ENCODE assay signal across 21 cellular contexts in genomic region chr1:69766431-69766830, GRCh38.
"Had no signal": no experiment of that assay in that cellular context is flagged by ENCODE, and none has a peak within 500 bp of the region (broad histone marks: within the 10 kb centered on the region; RNA-seq: fewer than 3 reads in every experiment).

No MANE protein-coding gene starts in this region.

- H3K36me3 Mint-ChIP-seq: immature natural killer cell, naive B cell had no signal

- H3K4me2 ChIP-seq: smooth muscle cell had no signal

- H3K27me3 Mint-ChIP-seq: naive B cell; stimulated activated naive CD8-positive, alpha-beta T cell treated with anti-CD3 and anti-CD28 coated beads, Interleukin-15, amount 100 ng/mL, for 72 hours had no signal

- DNase-seq: dorsolateral prefrontal cortex; effector CD4-positive, alpha-beta T cell; hypothalamus; immature natural killer cell; left ventricle myocardium superior; lower lobe of right lung; naive B cell; nephron progenitor cell; nucleus accumbens; stimulated activated CD4-positive, alpha-beta T cell treated with anti-CD3 and anti-CD28 coated beads, Interleukin-12 subunit alpha, Interleukin-12 subunit beta, amount 100 ng/mL, for 4 hours; stimulated activated CD4-positive, alpha-beta T cell treated with anti-CD3 and anti-CD28 coated beads, Interleukin-1b, Interleukin-23, amount 100 ng/mL, for 48 hours; stimulated activated CD4-positive, alpha-beta T cell treated with anti-CD3 and anti-CD28 coated beads, Interleukin-4, amount 100 ng/mL, for 1 hour; stimulated activated CD8-positive, alpha-beta memory T cell treated with anti-CD3 and anti-CD28 coated beads, Interleukin-4, amount 100 ng/mL, for 48 hours; stimulated activated naive CD4-positive, alpha-beta T cell; stimulated activated naive CD8-positive, alpha-beta T cell treated with anti-CD3 and anti-CD28 coated beads, Interleukin-15, amount 100 ng/mL, for 72 hours; thyroid gland; trophoblast cell had no signal

- H3K27ac Mint-ChIP-seq: immature natural killer cell; naive B cell; nephron progenitor cell; stimulated activated naive CD8-positive, alpha-beta T cell treated with anti-CD3 and anti-CD28 coated beads, Interleukin-15, amount 100 ng/mL, for 72 hours had no signal

- H3K27me3 ChIP-seq: dorsolateral prefrontal cortex, right atrium auricular region, thyroid gland, vagina had no signal

- H3K4me3 Mint-ChIP-seq: immature natural killer cell; naive B cell; nephron progenitor cell; stimulated activated naive CD8-positive, alpha-beta T cell treated with anti-CD3 and anti-CD28 coated beads, Interleukin-15, amount 100 ng/mL, for 72 hours had no signal

- H3K9me3 Mint-ChIP-seq: nephron progenitor cell had no signal

- H3K4me1 ChIP-seq: lower lobe of right lung, prostate gland, right atrium auricular region, thyroid gland, vagina had no signal

- H3K4me1 Mint-ChIP-seq: immature natural killer cell; naive B cell; nephron progenitor cell; stimulated activated naive CD8-positive, alpha-beta T cell treated with anti-CD3 and anti-CD28 coated beads, Interleukin-15, amount 100 ng/mL, for 72 hours had no signal

- H3K36me3 ChIP-seq: lower lobe of right lung, prostate gland, right atrium auricular region, thyroid gland, vagina had no signal

- H3K27ac ChIP-seq: lower lobe of right lung, prostate gland, right atrium auricular region, thyroid gland, vagina had no signal

- H3K4me3 ChIP-seq: dorsolateral prefrontal cortex, lower lobe of right lung, prostate gland, right atrium auricular region, smooth muscle cell, thyroid gland, vagina had no signal

- H3K9me3 ChIP-seq: lower lobe of right lung, prostate gland, right atrium auricular region, thyroid gland, vagina had no signal
